1 cellular context compared by ENCODE assay signal in genomic region chr7:148698397-148699023, GRCh38.
TF ChIP-seq lines count a peak whose summit lies in the region.

CUL1 (plus strand) TSS chr7:148698903; CDS start chr7:148730123, 31,220 bp downstream.

TF ChIP-seq in K562, 482 proteins besides CTCF, POLR2A, EP300 and RAD21 (continued from another document and continues in another):
- TF ChIP-seq RFX1 (IDR thresholded peaks at IDR 0.05) (no peak), ZNF518B (CRISPR knock-in tag; IDR thresholded peaks at IDR 0.05) (no peak), KLF10 (CRISPR knock-in tag; IDR thresholded peaks at IDR 0.05) (no peak), ZBTB7A (IDR thresholded peaks at IDR 0.05; ENCODE audit: borderline replicate concordance, control insufficient read depth, low read depth, low read length) (peak; percentile 65; the same call in 1 of the 2 replicates), POLR2G (IDR thresholded peaks at IDR 0.05; ENCODE audit: low read depth, low read length) (peak; percentile 90), NFIX (CRISPR knock-in tag; IDR thresholded peaks at IDR 0.05; ENCODE audit: low read depth) (no peak), RBM39 (optimal IDR thresholded peaks at IDR 0.05; ENCODE audit: low read depth, low read length) (no peak), NR2C2 (CRISPR knock-in tag; IDR thresholded peaks at IDR 0.05) (0 out of 2 replicates have a peak, but pooled peaks have one; percentile 44), NR2C2 (tag; IDR thresholded peaks at IDR 0.05) (no peak; the same call in 1 of the 2 replicates), ZBTB40 (IDR thresholded peaks at IDR 0.05) (no peak), ZBTB40 (CRISPR knock-in tag; IDR thresholded peaks at IDR 0.05) (no peak), TAF1 (IDR thresholded peaks at IDR 0.05; ENCODE audit: control insufficient read depth, extremely low read depth, insufficient read depth, low read length, severe bottlenecking) (peak; percentile 66), WHSC1 (IDR thresholded peaks at IDR 0.05; ENCODE audit: low read length) (no peak), DDX20 (tag; IDR thresholded peaks at IDR 0.05; ENCODE audit: low read depth) (no peak), SLC30A9 (CRISPR knock-in tag; IDR thresholded peaks at IDR 0.05) (0 out of 2 replicates have a peak, but pooled peaks have one; percentile 31), NFATC3 (IDR thresholded peaks at IDR 0.05) (no peak), HINFP (tag; conservative IDR thresholded peaks at IDR 0.05; ENCODE audit: low read depth) (no peak), NRF1 (conservative IDR thresholded peaks at IDR 0.05 in 1 of 2, IDR thresholded peaks at IDR 0.05 in 1 of 2) (peak; percentile 65 to 71), XRCC5 (IDR thresholded peaks at IDR 0.05; ENCODE audit: low read depth, low read length) (peak; percentile 67; the same call in 1 of the 2 replicates), TAF7 (tag; IDR thresholded peaks at IDR 0.05) (no peak), RBM15 (IDR thresholded peaks at IDR 0.05; ENCODE audit: insufficient read depth, low read length) (no peak), TRIM28 (IDR thresholded peaks at IDR 0.05) (no peak)
- TF ChIP-seq, protein P1, sequence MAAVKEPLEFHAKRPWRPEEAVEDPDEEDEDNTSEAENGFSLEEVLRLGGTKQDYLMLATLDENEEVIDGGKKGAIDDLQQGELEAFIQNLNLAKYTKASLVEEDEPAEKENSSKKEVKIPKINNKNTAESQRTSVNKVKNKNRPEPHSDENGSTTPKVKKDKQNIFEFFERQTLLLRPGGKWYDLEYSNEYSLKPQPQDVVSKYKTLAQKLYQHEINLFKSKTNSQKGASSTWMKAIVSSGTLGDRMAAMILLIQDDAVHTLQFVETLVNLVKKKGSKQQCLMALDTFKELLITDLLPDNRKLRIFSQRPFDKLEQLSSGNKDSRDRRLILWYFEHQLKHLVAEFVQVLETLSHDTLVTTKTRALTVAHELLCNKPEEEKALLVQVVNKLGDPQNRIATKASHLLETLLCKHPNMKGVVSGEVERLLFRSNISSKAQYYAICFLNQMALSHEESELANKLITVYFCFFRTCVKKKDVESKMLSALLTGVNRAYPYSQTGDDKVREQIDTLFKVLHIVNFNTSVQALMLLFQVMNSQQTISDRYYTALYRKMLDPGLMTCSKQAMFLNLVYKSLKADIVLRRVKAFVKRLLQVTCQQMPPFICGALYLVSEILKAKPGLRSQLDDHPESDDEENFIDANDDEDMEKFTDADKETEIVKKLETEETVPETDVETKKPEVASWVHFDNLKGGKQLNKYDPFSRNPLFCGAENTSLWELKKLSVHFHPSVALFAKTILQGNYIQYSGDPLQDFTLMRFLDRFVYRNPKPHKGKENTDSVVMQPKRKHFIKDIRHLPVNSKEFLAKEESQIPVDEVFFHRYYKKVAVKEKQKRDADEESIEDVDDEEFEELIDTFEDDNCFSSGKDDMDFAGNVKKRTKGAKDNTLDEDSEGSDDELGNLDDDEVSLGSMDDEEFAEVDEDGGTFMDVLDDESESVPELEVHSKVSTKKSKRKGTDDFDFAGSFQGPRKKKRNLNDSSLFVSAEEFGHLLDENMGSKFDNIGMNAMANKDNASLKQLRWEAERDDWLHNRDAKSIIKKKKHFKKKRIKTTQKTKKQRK (IDR thresholded peaks at IDR 0.05; ENCODE audit: borderline replicate concordance, low read depth, low read length): no peak
